8 cellular contexts compared by ENCODE assay signal in the genomic region with DNA sequence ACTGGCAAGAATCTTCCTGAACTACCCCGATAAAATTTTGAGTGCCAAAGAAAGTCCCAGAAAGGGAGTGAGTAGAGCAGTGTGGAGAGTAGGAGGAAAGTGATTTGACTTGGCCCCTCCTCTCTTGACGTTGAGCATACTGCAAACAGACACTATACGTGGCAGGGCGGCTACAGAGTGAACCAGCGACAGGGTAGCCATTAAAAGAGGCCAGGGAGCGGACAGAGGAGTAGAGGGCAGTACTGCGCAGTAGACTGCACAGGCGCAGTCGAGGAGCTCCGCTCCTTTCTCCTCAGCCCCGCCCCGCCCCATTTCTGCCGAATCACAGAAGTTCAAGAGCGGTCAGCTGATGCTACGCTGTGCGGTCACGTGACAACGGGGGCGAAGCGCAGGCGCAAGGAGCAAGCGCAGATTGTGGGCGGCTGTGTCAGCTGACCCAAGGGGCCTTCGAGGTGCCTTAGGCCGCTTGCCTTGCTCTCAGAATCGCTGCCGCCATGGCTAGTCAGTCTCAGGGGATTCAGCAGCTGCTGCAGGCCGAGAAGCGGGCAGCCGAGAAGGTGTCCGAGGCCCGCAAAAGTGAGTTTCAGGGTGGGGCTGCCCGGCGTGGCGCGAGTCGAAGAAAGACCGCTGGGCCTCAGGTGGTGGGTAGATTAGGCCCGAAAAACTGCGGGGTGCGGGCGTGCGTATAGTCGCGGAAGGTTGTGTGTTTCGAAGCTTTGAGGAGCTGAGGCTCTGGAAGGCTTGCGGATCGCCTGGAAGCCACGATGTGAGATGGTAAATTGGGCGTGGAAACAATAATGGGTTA. TPM values are rescaled to one million over a fixed set of nuclear protein-coding genes. Genes with fewer than 3 reads are reported as not detected.
DNase-seq lines count a peak whose midpoint lies in the region; TF ChIP-seq lines count a peak whose summit lies in the region.

A gene with protein sequence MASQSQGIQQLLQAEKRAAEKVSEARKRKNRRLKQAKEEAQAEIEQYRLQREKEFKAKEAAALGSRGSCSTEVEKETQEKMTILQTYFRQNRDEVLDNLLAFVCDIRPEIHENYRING (plus strand): TSS at position 425 of the 805 bp plus-strand sequence. CDS start 70 bp downstream, at position 495.

- H3K27me3 ChIP-seq in HAP-1 (ENCODE audit: low read depth) (no peaks in the 10 kb centered on the region), MM.1S (replicated peaks; ENCODE audit: insufficient read depth, low read length) (no peaks in the 10 kb centered on the region), neural cell (ENCODE audit: insufficient read depth, low read depth, low read length) (no peaks in the 10 kb centered on the region), stomach (no peaks in the 10 kb centered on the region)

- H4K20me1 ChIP-seq in MM.1S (ENCODE audit: insufficient read depth, low read length) (no peaks in the 10 kb centered on the region), neural cell (ENCODE audit: insufficient read depth) (no peaks in the 10 kb centered on the region)

- H3K9me2 ChIP-seq in MM.1S (replicated peaks; ENCODE audit: insufficient read depth, low read length) (no peaks in the 10 kb centered on the region), neural cell (ENCODE audit: insufficient read depth, low read length) (no peaks in the 10 kb centered on the region)

- TF ChIP-seq CTCF in MM.1S (IDR thresholded peaks at IDR 0.05; ENCODE audit: low read length) (no peak), fibroblast of villous mesenchyme (IDR thresholded peaks at IDR 0.05; ENCODE audit: insufficient read depth, low read depth, low read length) (peak; percentile 18), neural cell (IDR thresholded peaks at IDR 0.05; ENCODE audit: poor library complexity, severe bottlenecking) (peak; percentile 48), stomach (IDR thresholded peaks at IDR 0.05) (peak in 1 of 7 experiments; percentile 24)

- H3K4me1 ChIP-seq in HAP-1 (peaks cover 19% of the 10 kb centered on the region), MM.1S (ENCODE audit: low read length) (peaks cover 10% of the 10 kb centered on the region), stomach (peaks cover 39 to 51% (median 45%) of the 10 kb centered on the region in 4 donors)

- H3K4me2 ChIP-seq in MM.1S (ENCODE audit: low read depth, low read length) (peak within 1 kb of the TSS; percentile 84), neural cell (ENCODE audit: low read length) (peak within 1 kb of the TSS; percentile 99)

- DNase-seq in G401 (ENCODE audit: low spot score) (peak; percentile 96), HAP-1 (ENCODE audit: low spot score in 2 of 2) (peak; percentile 97 to 100), MM.1S (peak; percentile 100), SIG-M5 (lab: John Stamatoyannopoulos, UW) (peak; percentile 67), activated gamma-delta T cell (lab: John Stamatoyannopoulos, UW) (peak; percentile 93), fibroblast of villous mesenchyme (ENCODE audit: low read depth) (peak; percentile 100), stomach (peak; percentile 100)

- H2AFZ ChIP-seq in MM.1S (ENCODE audit: low read length) (peak within 1 kb of the TSS; percentile 82), neural cell (ENCODE audit: low read depth, low read length) (peak within 1 kb of the TSS; percentile 98)

- WGBS in stomach, 5 donors: 0 to 1% (median 1%) methylated on average over 34 to 50 of the region's 50 CpGs

- H3K4me3 ChIP-seq in HAP-1: peak within 1 kb of the TSS; percentile 83
- H3K4me3 ChIP-seq in MM.1S (ENCODE audit: low read length): peak within 1 kb of the TSS; percentile 98
- peak within 1 kb of the TSS; percentile 93 for H3K4me3 ChIP-seq in fibroblast of villous mesenchyme (ENCODE audit: low read depth, low read length)
- peak within 1 kb of the TSS; percentile 81 for H3K4me3 ChIP-seq in neural cell (ENCODE audit: low read length)
- H3K4me3 ChIP-seq in stomach: peak within 1 kb of the TSS; percentile 73 to 90 (median 80)

- H3K9ac ChIP-seq in MM.1S (ENCODE audit: low read length) (peak within 1 kb of the TSS; percentile 99), neural cell (ENCODE audit: low read length) (peak within 1 kb of the TSS; percentile 98)

- H3F3A ChIP-seq in MM.1S (ENCODE audit: insufficient read depth, low read length) (peaks cover 29% of the 10 kb centered on the region), neural cell (ENCODE audit: insufficient read depth, low read length, poor library complexity, severe bottlenecking) (no peaks in the 10 kb centered on the region)

- intact Hi-C loops in stomach (cut with DNase I; ENCODE audit: low total_unique reads): no loop called here

- H3K27ac ChIP-seq in MM.1S (ENCODE audit: low read length) (peak within 1 kb of the TSS; percentile 84; the same call in 1 of the 2 replicates), neural cell (ENCODE audit: low read length) (peak within 1 kb of the TSS; percentile 88), stomach (peak within 1 kb of the TSS; percentile 90 to 97 (median 94))

- TF ChIP-seq EP300 in neural cell (conservative IDR thresholded peaks at IDR 0.05; ENCODE audit: poor library complexity, severe bottlenecking) (peak; percentile 48), stomach (IDR thresholded peaks at IDR 0.05) (no peak)

- H3K79me2 ChIP-seq in MM.1S (ENCODE audit: low read length) (peaks cover 54% of the 10 kb centered on the region), neural cell (replicated peaks; ENCODE audit: insufficient read depth, low read length) (peaks cover 49% of the 10 kb centered on the region)

- peaks cover 4% of the 10 kb centered on the region for H3K36me3 ChIP-seq in HAP-1 (replicated peaks)
- no peaks in the 10 kb centered on the region for H3K36me3 ChIP-seq in MM.1S (replicated peaks; ENCODE audit: insufficient read depth, low read length)
- H3K36me3 ChIP-seq in neural cell (ENCODE audit: insufficient read depth, low read length): no peaks in the 10 kb centered on the region
- peaks cover under 1 to 2% (median 2%) of the 10 kb centered on the region in 4 donors for H3K36me3 ChIP-seq in stomach

- in situ Hi-C loops in G401 (cut with HindIII; ENCODE audit: low sequenced_read_pairs): no loop called here
- in situ Hi-C loops in HAP-1 (cut with MboI; ENCODE audit: low sequenced_read_pairs): no loop called here

- TF ChIP-seq RAD21 in neural cell (conservative IDR thresholded peaks at IDR 0.05): peak; percentile 42

- H3K9me3 ChIP-seq in HAP-1 (0 out of 2 replicates have a peak, but pooled peaks cover 2% of the 10 kb centered on the region), MM.1S (replicated peaks; ENCODE audit: insufficient read depth, low read length) (no peaks in the 10 kb centered on the region), neural cell (ENCODE audit: low read length) (no peaks in the 10 kb centered on the region), stomach (no peaks in the 10 kb centered on the region)

- TF ChIP-seq POLR2A in stomach (IDR thresholded peaks at IDR 0.05): peak in 2 of 4 donors; percentile 87 to 89

TF ChIP-seq in neural cell, 6 proteins besides CTCF, POLR2A, EP300 and RAD21:
- TF ChIP-seq MXI1 (conservative IDR thresholded peaks at IDR 0.05; ENCODE audit: poor library complexity, severe bottlenecking): peak; percentile 78
- peak; percentile 99 for TF ChIP-seq POLR2AphosphoS5 (IDR thresholded peaks at IDR 0.05)
- TF ChIP-seq TAF1 (IDR thresholded peaks at IDR 0.05; ENCODE audit: low read depth): peak; percentile 76
- peak; percentile 75 for TF ChIP-seq REST (IDR thresholded peaks at IDR 0.05; ENCODE audit: borderline replicate concordance)
- TF ChIP-seq SMC3 (conservative IDR thresholded peaks at IDR 0.05; ENCODE audit: poor library complexity): peak; percentile 46
- no peak for TF ChIP-seq EZH2 (IDR thresholded peaks at IDR 0.05; ENCODE audit: borderline replicate concordance, insufficient read depth, low read length, poor library complexity, severe bottlenecking)

RNA-seq across cellular contexts. Expression of the gene that starts here (rescaled TPM):
- total RNA-seq in G401 (2014; rRNA removed; shearing (Covaris generic)): 235 and 237 TPM in 2 replicates
- total RNA-seq in fibroblast of villous mesenchyme: 114 and 123 TPM in 2 replicates
- polyA plus RNA-seq in neural cell: 699 and 802 TPM in 2 replicates
- 262 and 287 TPM in 2 replicates for polyA minus RNA-seq in neural cell
- total RNA-seq in stomach: 100 to 1,000 TPM in 3 of 5 donors, 10 to 100 TPM in 2; 27.5 to 259 (median 159) TPM
- 100 to 1,000 TPM; 137 to 302 (median 263) TPM for polyA plus RNA-seq in stomach

Comparison
In these comparisons a context has a peak if more than half of its experiments do, and no peak if none do; other contexts are left out.
1. Peak in every context shown above with its lines: DNase-seq, H3K4me3 ChIP-seq and H3K27ac ChIP-seq.